Comparison of ENCODE assay signal across 34 cellular contexts in genomic region chr4:182839256-182839655, GRCh38.
"Had no signal": no experiment of that assay in that cellular context is flagged by ENCODE, and none has a peak within 500 bp of the region (broad histone marks: within the 10 kb centered on the region; RNA-seq: fewer than 3 reads in every experiment).

No MANE protein-coding gene starts in this region.

- H3K27me3 ChIP-seq: MG63 had no signal

- H3K36me3 ChIP-seq: MG63 had no signal

- H3K9me3 ChIP-seq: MG63 had no signal

- H3K4me3 ChIP-seq: MG63 had no signal

- DNase-seq: Karpas-422, Kasumi-1, MG63, MM.1S, MV-4-11, NCI-H1048, NCI-H1092, NCI-H1092 treated with DMSO at 0.1 percent for 48 hours, NCI-H1105, NCI-H1105 treated with DMSO at 0.1 percent for 48 hours, NCI-H1417, NCI-H1417 treated with DMSO at 0.1 percent for 48 hours, NCI-H1436, NCI-H1436 treated with DMSO at 0.1 percent for 48 hours, NCI-H146, NCI-H1694, NCI-H1694 treated with DMSO at 0.1 percent for 48 hours, NCI-H187, NCI-H187 treated with DMSO at 0.1 percent for 48 hours, NCI-H1930, NCI-H2029, NCI-H2029 treated with DMSO at 0.1 percent for 48 hours, NCI-H2081, NCI-H2081 treated with DMSO at 0.1 percent for 48 hours, NCI-H2107, NCI-H2171, NCI-H2171 treated with DMSO at 0.1 percent for 48 hours, NCI-H2227 treated with DMSO at 0.1 percent for 48 hours, NCI-H226, NCI-H345, NCI-H446, NCI-H446 treated with DMSO at 0.1 percent for 48 hours, NCI-H510A, NCI-H510A treated with DMSO at 0.1 percent for 48 hours had no signal
